In genomic region chr18:44957025-44957424, GRCh38 we compare ENCODE assay signal across 19 cellular contexts.
"Had no signal": no experiment of that assay in that cellular context is flagged by ENCODE, and none has a peak within 500 bp of the region (broad histone marks: within the 10 kb centered on the region; RNA-seq: fewer than 3 reads in every experiment).

No MANE protein-coding gene starts in this region.

- H3K4me3 ChIP-seq: SJCRH30 had no signal

- ATAC-seq: SK-N-SH treated with all-trans-retinoic acid at 6 μM for 48 hours had no signal

- DNase-seq: KBM-7, MV-4-11, NCI-H1048, NCI-H1105, NCI-H1417, NCI-H1436 treated with DMSO at 0.1 percent for 48 hours, NCI-H1694, NCI-H187 treated with DMSO at 0.1 percent for 48 hours, NCI-H2081, NCI-H2107, NCI-H345, NCI-H446 treated with DMSO at 0.1 percent for 48 hours, NCI-H510A treated with DMSO at 0.1 percent for 48 hours, NCI-H526 treated with DMSO at 0.1 percent for 48 hours, NCI-H748 treated with DMSO at 0.1 percent for 48 hours, RPMI8226, SHP77 treated with DMSO at 0.1 percent for 48 hours, SJCRH30 had no signal
